ENCODE assay signal across 18 cellular contexts in the genomic region with DNA sequence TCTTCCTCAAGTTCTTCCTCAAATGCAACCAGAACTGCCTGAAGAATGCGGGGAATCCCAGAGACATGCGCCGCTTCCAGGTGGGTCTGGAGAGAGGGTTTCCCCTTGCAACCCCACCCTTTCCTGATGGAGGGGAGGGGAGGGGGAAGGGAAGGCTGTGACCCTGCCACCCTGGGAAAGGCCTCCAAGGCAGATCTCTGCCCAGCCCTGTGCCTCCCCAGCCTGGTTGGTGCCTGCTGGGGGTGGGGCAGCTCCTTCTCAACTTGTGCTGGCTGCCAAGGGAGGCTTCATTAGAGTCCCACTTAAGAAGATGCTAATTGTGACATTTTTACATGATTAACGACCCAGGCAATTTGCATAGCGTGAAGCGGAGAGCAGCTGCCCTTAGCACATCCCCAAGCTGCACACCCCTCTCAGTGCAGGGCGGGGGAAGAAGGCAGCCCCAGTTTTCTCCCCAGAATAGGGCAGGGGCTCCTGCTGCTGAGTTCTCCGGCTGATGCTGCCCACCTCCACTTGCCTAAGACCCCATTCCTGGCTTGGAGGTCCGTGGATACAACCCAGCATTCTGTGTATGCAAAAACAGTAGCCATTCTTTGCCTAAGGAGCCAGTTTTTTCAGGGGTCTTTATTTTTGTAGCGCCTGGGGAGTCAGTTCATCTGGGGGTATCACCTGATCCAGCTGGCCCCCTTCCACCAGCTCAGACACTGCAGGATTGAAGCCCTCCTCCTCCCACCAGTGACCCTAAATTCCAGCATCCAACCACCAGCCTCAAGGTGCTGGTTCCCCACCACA.
DNase-seq lines count a peak whose midpoint lies in the region; ATAC-seq lines count a peak whose summit lies in the region.
"Had no signal": no experiment of that assay in that cellular context is flagged by ENCODE, and none has a peak within 500 bp of the region (broad histone marks: within the 10 kb centered on the region; RNA-seq: fewer than 3 reads in every experiment).

No MANE protein-coding gene starts in this region.

- ATAC-seq in GM18870 (IDR thresholded peaks at IDR 0.05; ENCODE audit: unreplicated experiment), result no peak

- no peaks in the 10 kb centered on the region for H3K36me3 ChIP-seq in iPS-18a (ENCODE audit: control insufficient read depth, low read depth, low read length)
- H3K36me3 ChIP-seq: brain microvascular endothelial cell, prostate gland, thyroid gland had no signal

- peak overlapping the region; percentile 35 for H3K4me3 ChIP-seq in iPS-18a (ENCODE audit: low read length)
- H3K4me3 ChIP-seq: prostate gland, thyroid gland had no signal

- peaks cover 88% of the 10 kb centered on the region for H3K27me3 ChIP-seq in iPS-18a (ENCODE audit: control insufficient read depth, insufficient read depth, low read length)
- H3K27me3 ChIP-seq: thyroid gland had no signal

- H3K27ac ChIP-seq in iPS-18a (ENCODE audit: low read length), result no peak overlapping the region
- H3K27ac ChIP-seq: brain microvascular endothelial cell, prostate gland, thyroid gland had no signal

- peak; percentile 61 for DNase-seq in activated effector memory CD4-positive, alpha-beta T cell treated with anti-CD3 and anti-CD28 coated beads, Interleukin-2, amount 50 U/mL, for 16 hours
- no peak for DNase-seq in activated effector memory CD4-positive, alpha-beta T cell treated with Interleukin-2 at 50 U/mL for 16 hours
- DNase-seq in NCI-H526 treated with DMSO at 0.1 percent for 48 hours (lab: John Stamatoyannopoulos, UW) (peak; percentile 74), NCI-H1694 (lab: John Stamatoyannopoulos, UW) (no peak), NCI-H446 (lab: John Stamatoyannopoulos, UW) (no peak)
- DNase-seq: activated CD4-positive, CD25-positive, alpha-beta regulatory T cell; activated gamma-delta T cell; brain microvascular endothelial cell; glutamatergic neuron; immature natural killer cell; NCI-H1930; NCI-H345; stimulated activated naive CD4-positive, alpha-beta T cell treated with Interleukin-2 at 50 U/mL for 16 hours; T-helper 9 cell; thyroid gland had no signal

- H3K9ac ChIP-seq in iPS-18a (ENCODE audit: low read length), result no peak overlapping the region

- peaks cover 21% of the 10 kb centered on the region for H3K4me1 ChIP-seq in iPS-18a (ENCODE audit: control insufficient read depth, low read depth, low read length)

- H3K9me3 ChIP-seq in iPS-18a (ENCODE audit: control insufficient read depth, low read depth, low read length), result no peaks in the 10 kb centered on the region
- H3K9me3 ChIP-seq: prostate gland, thyroid gland had no signal

Comparison
In these comparisons a context has a peak if more than half of its experiments do, and no peak if none do; other contexts are left out.
1. DNase-seq: peak in activated effector memory CD4-positive, alpha-beta T cell treated with anti-CD3 and anti-CD28 coated beads, Interleukin-2, amount 50 U/mL, for 16 hours (single experiment) and NCI-H526 treated with DMSO at 0.1 percent for 48 hours (single experiment); none in activated effector memory CD4-positive, alpha-beta T cell treated with Interleukin-2 at 50 U/mL for 16 hours (single experiment), NCI-H1694 (single experiment) and NCI-H446 (0 of 2).